In genomic region chr16:89259901-89260300, GRCh38 we compare ENCODE assay signal across 1 cellular context. TPM values are rescaled to one million over a fixed set of nuclear protein-coding genes. Genes with fewer than 3 reads are reported as not detected.
"Had no signal": no experiment of that assay in that cellular context is flagged by ENCODE, and none has a peak within 500 bp of the region (broad histone marks: within the 10 kb centered on the region; RNA-seq: fewer than 3 reads in every experiment).

No MANE protein-coding gene starts in this region.

RNA-seq across cellular contexts. Expression of gene SLC22A31, which starts 59.6 kb away (rescaled TPM):
- total RNA-seq: GM12878 had no signal
